ENCODE assay signal across 1 cellular context in genomic region chr18:48868468-48869466, GRCh38.
A peak's percentile ranks its signal among the peaks of the same experiment; 100 is the strongest.
TF ChIP-seq lines count a peak whose summit lies in the region.

No MANE protein-coding gene starts in this region.

TF ChIP-seq in GM12878, 131 proteins besides CTCF, POLR2A, EP300 and RAD21 (continued from another document):
- TF ChIP-seq NKRF (conservative IDR thresholded peaks at IDR 0.05) (no peak), IRF3 (IDR thresholded peaks at IDR 0.05) (no peak), TCF12 (IDR thresholded peaks at IDR 0.05; ENCODE audit: low read depth, low read length) (peak; percentile 79; the same call in 1 of the 2 replicates), HCFC1 (IDR thresholded peaks at IDR 0.05; ENCODE audit: low read length) (peak; percentile 20; the same call in 1 of the 2 replicates), TBL1XR1 (IDR thresholded peaks at IDR 0.05; ENCODE audit: low read depth, low read length) (no peak; the same call in none of the 2 replicates), GATAD2B (conservative IDR thresholded peaks at IDR 0.05; ENCODE audit: low read depth) (no peak), SMAD5 (IDR thresholded peaks at IDR 0.05; ENCODE audit: low read depth) (0 out of 2 replicates have a peak, but pooled peaks have one; percentile 44), SUPT20H (IDR thresholded peaks at IDR 0.05; ENCODE audit: borderline replicate concordance, control insufficient read depth, low read depth, low read length) (no peak), TAF1 (IDR thresholded peaks at IDR 0.05; ENCODE audit: borderline replicate concordance, low read depth, low read length) (peak; percentile 27; the same call in 1 of the 2 replicates), ZBED1 (IDR thresholded peaks at IDR 0.05; ENCODE audit: borderline replicate concordance) (peak; percentile 49; the same call in 1 of the 2 replicates), ATF3 (IDR thresholded peaks at IDR 0.05; ENCODE audit: borderline replicate concordance, extremely low read depth, low read depth, low read length) (no peak), SUZ12 (IDR thresholded peaks at IDR 0.05; ENCODE audit: unreplicated experiment) (no peak), USF1 (IDR thresholded peaks at IDR 0.05; ENCODE audit: borderline replicate concordance, extremely low read length, insufficient read depth, low read depth, low read length) (peak; percentile 42), PML (IDR thresholded peaks at IDR 0.05; ENCODE audit: low read length) (no peak), POU2F2 (IDR thresholded peaks at IDR 0.05; ENCODE audit: borderline replicate concordance, low read depth, low read length) (peak; percentile 49; the same call in 1 of the 3 replicates), RAD51 (IDR thresholded peaks at IDR 0.05) (peak; percentile 68), TCF3 (IDR thresholded peaks at IDR 0.05; ENCODE audit: borderline replicate concordance, insufficient read depth, low read depth, low read length) (peak; percentile 75), TARDBP (IDR thresholded peaks at IDR 0.05; ENCODE audit: borderline replicate concordance) (no peak), EED (IDR thresholded peaks at IDR 0.05; ENCODE audit: low read depth) (peak; percentile 75), REST (IDR thresholded peaks at IDR 0.05; ENCODE audit: low read depth, low read length) (no peak), CHD1 (IDR thresholded peaks at IDR 0.05; ENCODE audit: low read depth, low read length) (no peak), E2F4 (IDR thresholded peaks at IDR 0.05; ENCODE audit: low read depth, low read length) (no peak), TCF7 (IDR thresholded peaks at IDR 0.05; ENCODE audit: borderline replicate concordance) (no peak)
- TF ChIP-seq, protein P1, sequence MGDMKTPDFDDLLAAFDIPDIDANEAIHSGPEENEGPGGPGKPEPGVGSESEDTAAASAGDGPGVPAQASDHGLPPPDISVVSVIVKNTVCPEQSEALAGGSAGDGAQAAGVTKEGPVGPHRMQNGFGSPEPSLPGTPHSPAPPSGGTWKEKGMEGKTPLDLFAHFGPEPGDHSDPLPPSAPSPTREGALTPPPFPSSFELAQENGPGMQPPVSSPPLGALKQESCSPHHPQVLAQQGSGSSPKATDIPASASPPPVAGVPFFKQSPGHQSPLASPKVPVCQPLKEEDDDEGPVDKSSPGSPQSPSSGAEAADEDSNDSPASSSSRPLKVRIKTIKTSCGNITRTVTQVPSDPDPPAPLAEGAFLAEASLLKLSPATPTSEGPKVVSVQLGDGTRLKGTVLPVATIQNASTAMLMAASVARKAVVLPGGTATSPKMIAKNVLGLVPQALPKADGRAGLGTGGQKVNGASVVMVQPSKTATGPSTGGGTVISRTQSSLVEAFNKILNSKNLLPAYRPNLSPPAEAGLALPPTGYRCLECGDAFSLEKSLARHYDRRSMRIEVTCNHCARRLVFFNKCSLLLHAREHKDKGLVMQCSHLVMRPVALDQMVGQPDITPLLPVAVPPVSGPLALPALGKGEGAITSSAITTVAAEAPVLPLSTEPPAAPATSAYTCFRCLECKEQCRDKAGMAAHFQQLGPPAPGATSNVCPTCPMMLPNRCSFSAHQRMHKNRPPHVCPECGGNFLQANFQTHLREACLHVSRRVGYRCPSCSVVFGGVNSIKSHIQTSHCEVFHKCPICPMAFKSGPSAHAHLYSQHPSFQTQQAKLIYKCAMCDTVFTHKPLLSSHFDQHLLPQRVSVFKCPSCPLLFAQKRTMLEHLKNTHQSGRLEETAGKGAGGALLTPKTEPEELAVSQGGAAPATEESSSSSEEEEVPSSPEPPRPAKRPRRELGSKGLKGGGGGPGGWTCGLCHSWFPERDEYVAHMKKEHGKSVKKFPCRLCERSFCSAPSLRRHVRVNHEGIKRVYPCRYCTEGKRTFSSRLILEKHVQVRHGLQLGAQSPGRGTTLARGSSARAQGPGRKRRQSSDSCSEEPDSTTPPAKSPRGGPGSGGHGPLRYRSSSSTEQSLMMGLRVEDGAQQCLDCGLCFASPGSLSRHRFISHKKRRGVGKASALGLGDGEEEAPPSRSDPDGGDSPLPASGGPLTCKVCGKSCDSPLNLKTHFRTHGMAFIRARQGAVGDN (IDR thresholded peaks at IDR 0.05) = peak; percentile 77
